Comparison of ENCODE assay signal across 17 cellular contexts in genomic region chr9:95499101-95499676, GRCh38.
"Had no signal": no experiment of that assay in that cellular context is flagged by ENCODE, and none has a peak within 500 bp of the region (broad histone marks: within the 10 kb centered on the region; RNA-seq: fewer than 3 reads in every experiment).

No MANE protein-coding gene starts in this region.

- H3K36me3 Mint-ChIP-seq: activated naive CD4-positive, alpha-beta T cell treated with anti-CD3 and anti-CD28 coated beads, Interleukin-2, amount 10 ng/mL, durations not matched to agents 7 days and 5 days; memory B cell had no signal

- H3K27me3 Mint-ChIP-seq: activated T-helper 17 cell treated with anti-CD3 and anti-CD28 coated beads, Interleukin-2, amount 50 U/mL, for 72 hours had no signal

- H3K4me1 ChIP-seq: parathyroid adenoma had no signal

- H3K9ac ChIP-seq: parathyroid adenoma had no signal

- H3K27me3 ChIP-seq: brain microvascular endothelial cell, tibial artery had no signal

- FAIRE-seq: islet of Langerhans had no signal

- H2AFZ ChIP-seq: parathyroid adenoma had no signal

- DNase-seq: activated CD4-positive, alpha-beta T cell treated with anti-CD3 and anti-CD28 coated beads, Interleukin-2, amount 10 ng/mL, durations not matched to agents 7 days and 5 days; activated CD4-positive, CD25-positive, alpha-beta regulatory T cell; activated CD8-positive, alpha-beta memory T cell treated with anti-CD3 and anti-CD28 coated beads for 24 hours; activated naive CD4-positive, alpha-beta T cell treated with anti-CD3 and anti-CD28 coated beads, Interleukin-2, amount 10 ng/mL, durations not matched to agents 7 days and 5 days; brain microvascular endothelial cell; foreskin melanocyte; heart left ventricle; left lung; retina; T-helper 17 cell; tibial artery had no signal

- H3K36me3 ChIP-seq: brain microvascular endothelial cell, left lung had no signal

- H3K27ac ChIP-seq: brain microvascular endothelial cell, heart left ventricle, parathyroid adenoma, tibial artery had no signal

- ATAC-seq: activated T-helper 17 cell treated with anti-CD3 and anti-CD28 coated beads, Interleukin-2, amount 50 U/mL, for 72 hours; esophagus mucosa; heart left ventricle; T-helper 17 cell had no signal

- H3K9me3 Mint-ChIP-seq: activated CD4-positive, alpha-beta T cell treated with anti-CD3 and anti-CD28 coated beads, Interleukin-2, amount 10 ng/mL, durations not matched to agents 7 days and 5 days; activated naive CD4-positive, alpha-beta T cell treated with anti-CD3 and anti-CD28 coated beads, Interleukin-2, amount 10 ng/mL, durations not matched to agents 7 days and 5 days; activated T-helper 17 cell treated with anti-CD3 and anti-CD28 coated beads, Interleukin-2, amount 50 U/mL, for 72 hours; memory B cell had no signal

- H3K4me3 Mint-ChIP-seq: activated CD4-positive, alpha-beta T cell treated with anti-CD3 and anti-CD28 coated beads, Interleukin-2, amount 10 ng/mL, durations not matched to agents 7 days and 5 days; activated naive CD4-positive, alpha-beta T cell treated with anti-CD3 and anti-CD28 coated beads, Interleukin-2, amount 10 ng/mL, durations not matched to agents 7 days and 5 days; activated T-helper 17 cell treated with anti-CD3 and anti-CD28 coated beads, Interleukin-2, amount 50 U/mL, for 72 hours; memory B cell; T-helper 17 cell had no signal

- H3K9me3 ChIP-seq: heart left ventricle, left lung, tibial artery had no signal

- H3K27ac Mint-ChIP-seq: activated CD4-positive, alpha-beta T cell treated with anti-CD3 and anti-CD28 coated beads, Interleukin-2, amount 10 ng/mL, durations not matched to agents 7 days and 5 days; activated naive CD4-positive, alpha-beta T cell treated with anti-CD3 and anti-CD28 coated beads, Interleukin-2, amount 10 ng/mL, durations not matched to agents 7 days and 5 days; activated T-helper 17 cell treated with anti-CD3 and anti-CD28 coated beads, Interleukin-2, amount 50 U/mL, for 72 hours; memory B cell; T-helper 17 cell had no signal

- H3K4me3 ChIP-seq: heart left ventricle, left lung, skin epidermis, tibial artery had no signal
